11 cellular contexts compared by ENCODE assay signal in the genomic region with DNA sequence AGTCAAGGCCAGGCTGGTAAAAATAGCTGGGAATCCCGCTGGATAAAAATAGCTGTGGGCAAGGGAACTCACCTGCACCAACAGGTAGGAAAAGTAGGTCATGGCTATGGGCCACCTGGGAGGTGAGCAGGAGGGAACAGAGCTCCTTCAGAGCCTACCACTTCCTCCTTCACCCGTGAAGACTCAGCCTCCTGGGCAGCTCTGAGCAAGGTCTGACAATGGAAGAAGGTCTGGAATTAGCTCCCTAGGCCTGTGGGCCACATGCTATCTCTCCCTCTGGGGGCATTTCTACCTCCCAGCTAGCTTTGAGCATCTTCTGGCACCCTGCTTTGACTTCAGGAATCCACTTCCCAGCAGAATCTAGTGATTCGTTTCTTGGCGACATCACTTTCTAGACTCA.
DNase-seq lines count a peak whose midpoint lies in the region; ATAC-seq and TF ChIP-seq lines count a peak whose summit lies in the region.
"Had no signal": no experiment of that assay in that cellular context is flagged by ENCODE, and none has a peak within 500 bp of the region (broad histone marks: within the 10 kb centered on the region; RNA-seq: fewer than 3 reads in every experiment).

No MANE protein-coding gene starts in this region.

- ATAC-seq in heart left ventricle (peak in 1 of 4 donors; percentile 4), GM18870 (IDR thresholded peaks at IDR 0.05; ENCODE audit: unreplicated experiment) (no peak)
- ATAC-seq: naive thymus-derived CD4-positive, alpha-beta T cell had no signal

- H3K9ac ChIP-seq in neuronal stem cell (ENCODE audit: low read depth, low read length, poor library complexity), result no peak overlapping the region

- intact Hi-C loops in heart left ventricle (cut with DNase I), result no loop called here
- intact Hi-C loops in cardiac septum (cut with DNase I), result no loop called here
- intact Hi-C loops in esophagus muscularis mucosa (cut with DNase I), result loop anchor here (2.0 to 10.0 kb wide), 2 partner anchors 101 to 199 kb away; partner anchors contain the start of gene VEGFA

- H3K4me2 ChIP-seq in neuronal stem cell (ENCODE audit: insufficient read depth, low read length, poor library complexity, severe bottlenecking), result no peak overlapping the region

- H3K23ac ChIP-seq in neuronal stem cell (ENCODE audit: low read depth, low read length, poor library complexity), result no peak overlapping the region

- H4K8ac ChIP-seq in neuronal stem cell (ENCODE audit: low read depth, low read length), result no peak overlapping the region

- 63 to 71% (median 67%) methylated on average over 4 of the region's 4 CpGs for WGBS in heart left ventricle, 4 donors
- 57% methylated on average over 4 of the region's 4 CpGs for whole genome bisulfite sequencing in esophagus muscularis mucosa
- WGBS in neuronal stem cell (ENCODE audit: extremely low coverage in 2 of 2, insufficient read length in 2 of 2, insufficient replicate concordance in 1 of 2), 2 donors, result no CpG with 5 or more reads among the region's 4 CpGs

- H3K27ac ChIP-seq in heart left ventricle (peak overlapping the region in 11 of 12 donors; percentile 41 to 84 (median 74)), esophagus muscularis mucosa (replicated peaks in 1 of 4) (peak overlapping the region; percentile 75 to 89 (median 80)), neuronal stem cell (replicated peaks; ENCODE audit: low read length) (no peak overlapping the region)

- H3K4me1 ChIP-seq in heart left ventricle (peaks cover 0 to 27% (median 17%) of the 10 kb centered on the region in 12 donors), esophagus muscularis mucosa (peaks cover 19 to 42% (median 38%) of the 10 kb centered on the region in 4 donors), neuronal stem cell (ENCODE audit: control insufficient read depth in 2 of 2, insufficient read depth in 1 of 2, low read depth in 1 of 2, low read length in 2 of 2) (peaks cover 7% of the 10 kb centered on the region in 2 donors)

- TF ChIP-seq CTCF in heart left ventricle (IDR thresholded peaks at IDR 0.05) (no peak), esophagus muscularis mucosa (IDR thresholded peaks at IDR 0.05) (no peak)

- no peaks in the 10 kb centered on the region for H3K79me1 ChIP-seq in neuronal stem cell (ENCODE audit: low read depth, low read length)

- H3K27me3 ChIP-seq in heart left ventricle (no peaks in the 10 kb centered on the region), esophagus muscularis mucosa (no peaks in the 10 kb centered on the region), neuronal stem cell (ENCODE audit: control insufficient read depth in 3 of 3, insufficient read depth in 3 of 3, low read depth in 1 of 3, low read length in 3 of 3) (peaks cover 0 to 25% (median 0%) of the 10 kb centered on the region in 3 experiments)

- H3K14ac ChIP-seq in neuronal stem cell (ENCODE audit: low read length), result peak overlapping the region; percentile 1

- no peak overlapping the region for H4K91ac ChIP-seq in neuronal stem cell (ENCODE audit: low read depth, low read length, poor library complexity)

- H3K4me3 ChIP-seq in heart left ventricle, result no peak overlapping the region
- no peak overlapping the region for H3K4me3 ChIP-seq in esophagus muscularis mucosa
- H3K4me3 ChIP-seq in neuronal stem cell (ENCODE audit: low read length in 2 of 2), result no peak overlapping the region
- H3K4me3 ChIP-seq: skin epidermis had no signal

- no peak overlapping the region for H2AK5ac ChIP-seq in neuronal stem cell (ENCODE audit: low read depth, low read length)

- no peak overlapping the region for H2BK5ac ChIP-seq in neuronal stem cell (ENCODE audit: low read length)

- no peaks in the 10 kb centered on the region for H3K36me3 ChIP-seq in heart left ventricle
- no peaks in the 10 kb centered on the region for H3K36me3 ChIP-seq in esophagus muscularis mucosa
- H3K36me3 ChIP-seq in neuronal stem cell (replicated peaks in 1 of 2; ENCODE audit: control insufficient read depth in 2 of 2, insufficient read depth in 2 of 2, low read length in 2 of 2), result no peaks in the 10 kb centered on the region

- H3K9me3 ChIP-seq in heart left ventricle (peaks cover 0 to 10% (median 0%) of the 10 kb centered on the region in 12 donors), esophagus muscularis mucosa (no peaks in the 10 kb centered on the region), neuronal stem cell (replicated peaks in 1 of 2; ENCODE audit: control insufficient read depth in 2 of 2, insufficient read depth in 1 of 2, low read depth in 1 of 2, low read length in 2 of 2) (peaks cover 3 to 5% of the 10 kb centered on the region in 2 donors)

- no peak overlapping the region for H3K18ac ChIP-seq in neuronal stem cell (ENCODE audit: low read length)

- no peak overlapping the region for H2AFZ ChIP-seq in neuronal stem cell (ENCODE audit: low read length)

- no peak overlapping the region for H2BK12ac ChIP-seq in neuronal stem cell (ENCODE audit: low read length)

- no peak for TF ChIP-seq EP300 in esophagus muscularis mucosa (IDR thresholded peaks at IDR 0.05)

- no peak overlapping the region for H3K4ac ChIP-seq in neuronal stem cell (ENCODE audit: low read length)

- TF ChIP-seq POLR2A in heart left ventricle (IDR thresholded peaks at IDR 0.05) (no peak), esophagus muscularis mucosa (IDR thresholded peaks at IDR 0.05; ENCODE audit: low read depth) (no peak)

- no peak overlapping the region for H2BK15ac ChIP-seq in neuronal stem cell (ENCODE audit: low read length)

- DNase-seq in heart left ventricle (peak in 1 of 5 donors; percentile 15), cardiac septum (ENCODE audit: low spot score) (no peak), esophagus muscularis mucosa (ENCODE audit: extremely low spot score) (no peak), neuronal stem cell (ENCODE audit: low spot score) (no peak), HT-29 (ENCODE audit: low spot score) (no peak), dedifferentiated amniotic fluid mesenchymal stem cell (ENCODE audit: extremely low spot score) (no peak), ecto neural progenitor cell (ENCODE audit: low spot score) (no peak)
- DNase-seq: activated CD4-positive, alpha-beta T cell treated with anti-CD3 and anti-CD28 coated beads, Interleukin-2, amount 50 U/mL, for 1 hour; naive thymus-derived CD4-positive, alpha-beta T cell had no signal

- no peak overlapping the region for H2BK120ac ChIP-seq in neuronal stem cell (ENCODE audit: low read depth, low read length)
